21 cellular contexts compared by ENCODE assay signal in genomic region chr2:99956232-99957030, GRCh38.
A peak's percentile ranks its signal among the peaks of the same experiment; 100 is the strongest.
DNase-seq lines count a peak whose midpoint lies in the region; ATAC-seq, FAIRE-seq and TF ChIP-seq lines count a peak whose summit lies in the region.
"Had no signal": no experiment of that assay in that cellular context is flagged by ENCODE, and none has a peak within 500 bp of the region (broad histone marks: within the 10 kb centered on the region; RNA-seq: fewer than 3 reads in every experiment).

No MANE protein-coding gene starts in this region.

- TF ChIP-seq POLR2A in GM12891 (IDR thresholded peaks at IDR 0.05; ENCODE audit: low read depth, low read length): no peak

- POLR2A ChIA-PET in activated CD4-positive, alpha-beta T cell treated with anti-CD3 and anti-CD28 coated beads, Interleukin-2, amount 10 ng/mL, durations not matched to agents 7 days and 5 days (lab: Charles Lee): no interaction called here

- H3K36me3 Mint-ChIP-seq in chondrocyte (ENCODE audit: low read depth): peaks cover 11% of the 10 kb centered on the region
- H3K36me3 Mint-ChIP-seq in activated CD4-positive, alpha-beta T cell treated with anti-CD3 and anti-CD28 coated beads, Interleukin-2, amount 10 ng/mL, durations not matched to agents 7 days and 5 days (ENCODE audit: low read depth): no peaks in the 10 kb centered on the region

- H3K4me1 Mint-ChIP-seq in chondrocyte (ENCODE audit: low read depth): peaks cover 26% of the 10 kb centered on the region
- no peaks in the 10 kb centered on the region for H3K4me1 Mint-ChIP-seq in activated CD4-positive, alpha-beta T cell treated with anti-CD3 and anti-CD28 coated beads, Interleukin-2, amount 10 ng/mL, durations not matched to agents 7 days and 5 days

- no peak for DNase-seq in GM12891 (ENCODE audit: insufficient read length, low spot score)
- DNase-seq in NOMO-1 (lab: John Stamatoyannopoulos, UW; ENCODE audit: unreplicated experiment in 2 of 2): peak; percentile 12 to 61
- DNase-seq in chondrocyte (ENCODE audit: low spot score): no peak
- peak; percentile 43 for DNase-seq in putamen (ENCODE audit: low spot score)
- no peak for DNase-seq in activated CD4-positive, alpha-beta T cell treated with anti-CD3 and anti-CD28 coated beads, Interleukin-2, amount 10 ng/mL, durations not matched to agents 7 days and 5 days
- DNase-seq in middle frontal gyrus (ENCODE audit: extremely low spot score, low spot score): no peak
- DNase-seq: ACHN; AML-193; CD4-positive, CD25-positive, alpha-beta regulatory T cell; EL; IMR-90; Kasumi-1; MM.1S; NCI-H1436; NCI-H2029 treated with DMSO at 0.1 percent for 48 hours; NCI-H510A; NCI-H774; SHP77 had no signal

- H3K27me3 Mint-ChIP-seq in chondrocyte (ENCODE audit: low read depth): no peaks in the 10 kb centered on the region
- no peaks in the 10 kb centered on the region for H3K27me3 Mint-ChIP-seq in activated CD4-positive, alpha-beta T cell treated with anti-CD3 and anti-CD28 coated beads, Interleukin-2, amount 10 ng/mL, durations not matched to agents 7 days and 5 days
- H3K27me3 Mint-ChIP-seq: CD4-positive, CD25-positive, alpha-beta regulatory T cell had no signal

- no peak for TF ChIP-seq CTCF in chondrocyte (IDR thresholded peaks at IDR 0.05)

- CTCF ChIA-PET in activated CD4-positive, alpha-beta T cell treated with anti-CD3 and anti-CD28 coated beads, Interleukin-2, amount 10 ng/mL, durations not matched to agents 7 days and 5 days (lab: Charles Lee): no interaction called here

- peaks cover 5% of the 10 kb centered on the region for H3K9me3 Mint-ChIP-seq in chondrocyte (ENCODE audit: low read depth)
- H3K9me3 Mint-ChIP-seq in activated CD4-positive, alpha-beta T cell treated with anti-CD3 and anti-CD28 coated beads, Interleukin-2, amount 10 ng/mL, durations not matched to agents 7 days and 5 days: no peaks in the 10 kb centered on the region
- H3K9me3 Mint-ChIP-seq: CD4-positive, CD25-positive, alpha-beta regulatory T cell had no signal

- ATAC-seq in GM21526 (IDR thresholded peaks at IDR 0.05; ENCODE audit: low FRiP score, unreplicated experiment): no peak

- peak overlapping the region; percentile 24 for H3K27ac Mint-ChIP-seq in chondrocyte (ENCODE audit: unreplicated experiment)
- H3K27ac Mint-ChIP-seq in activated CD4-positive, alpha-beta T cell treated with anti-CD3 and anti-CD28 coated beads, Interleukin-2, amount 10 ng/mL, durations not matched to agents 7 days and 5 days: no peak overlapping the region
- H3K27ac Mint-ChIP-seq: CD4-positive, CD25-positive, alpha-beta regulatory T cell had no signal

- no peak overlapping the region for H3K4me3 Mint-ChIP-seq in chondrocyte (ENCODE audit: unreplicated experiment)
- H3K4me3 Mint-ChIP-seq in activated CD4-positive, alpha-beta T cell treated with anti-CD3 and anti-CD28 coated beads, Interleukin-2, amount 10 ng/mL, durations not matched to agents 7 days and 5 days: no peak overlapping the region
- H3K4me3 Mint-ChIP-seq: CD4-positive, CD25-positive, alpha-beta regulatory T cell had no signal

- FAIRE-seq in GM12891 (lab: Jason Lieb, UNC): no peak
- FAIRE-seq: GM19239, RCC 7860 had no signal

TF ChIP-seq in GM12891, 5 proteins besides CTCF, POLR2A, EP300 and RAD21:
- TF ChIP-seq TAF1 (IDR thresholded peaks at IDR 0.05; ENCODE audit: low read depth, low read length): no peak
- peak; percentile 79 for TF ChIP-seq SPI1 (IDR thresholded peaks at IDR 0.05; ENCODE audit: low read depth, low read length)

Comparison
In these comparisons a context has a peak if more than half of its experiments do, and no peak if none do; other contexts are left out.
1. DNase-seq: peak in NOMO-1 (2 of 2) and putamen (single experiment); none in GM12891 (single experiment), chondrocyte (single experiment), activated CD4-positive, alpha-beta T cell treated with anti-CD3 and anti-CD28 coated beads, Interleukin-2, amount 10 ng/mL, durations not matched to agents 7 days and 5 days (single experiment) and middle frontal gyrus (single experiment).